11 cellular contexts compared by ENCODE assay signal in genomic region chr2:240992572-240993291, GRCh38. TPM values are rescaled to one million over a fixed set of nuclear protein-coding genes. Genes with fewer than 3 reads are reported as not detected.
DNase-seq lines count a peak whose midpoint lies in the region; ATAC-seq and TF ChIP-seq lines count a peak whose summit lies in the region.
"Had no signal": no experiment of that assay in that cellular context is flagged by ENCODE, and none has a peak within 500 bp of the region (broad histone marks: within the 10 kb centered on the region; RNA-seq: fewer than 3 reads in every experiment).

No MANE protein-coding gene starts in this region.

- TF ChIP-seq CTCF in CD14-positive monocyte (IDR thresholded peaks at IDR 0.05), result no peak
- no peak for TF ChIP-seq CTCF in RWPE1 (conservative IDR thresholded peaks at IDR 0.05; ENCODE audit: low read depth)
- no peak for TF ChIP-seq CTCF in left ventricle myocardium inferior (IDR thresholded peaks at IDR 0.05; ENCODE audit: borderline replicate concordance)

- CTCF ChIA-PET in RWPE1 (lab: Yijun Ruan, JAX), result no interaction called here

- intact Hi-C loops in CD14-positive monocyte (cut with micrococcal nuclease) (loop anchor here in 1 of 2 donors (10.0 kb wide), 2 partner anchors 162 to 742 kb away; partner anchors contain the start of genes D2HGDH and PPP1R7), left ventricle myocardium inferior (cut with micrococcal nuclease) (no loop called here)

- no peaks in the 10 kb centered on the region for H3K36me3 Mint-ChIP-seq in CD14-positive monocyte
- H3K36me3 Mint-ChIP-seq in stimulated activated effector memory CD8-positive, alpha-beta T cell treated with anti-CD3 and anti-CD28 coated beads, Interleukin-12 subunit alpha, Interleukin-12 subunit beta, amount 100 ng/mL, for 72 hours, result no peaks in the 10 kb centered on the region

- H3K27me3 Mint-ChIP-seq in CD14-positive monocyte (ENCODE audit: low read depth in 3 of 3), result peaks cover 25 to 49% (median 31%) of the 10 kb centered on the region in 3 donors

- H3K36me3 ChIP-seq in left ventricle myocardium inferior (no peaks in the 10 kb centered on the region), skeletal muscle tissue (ENCODE audit: control insufficient read depth in 3 of 3, insufficient read depth in 3 of 3, low read length in 3 of 3) (no peaks in the 10 kb centered on the region)

- H3K4me3 ChIP-seq in left ventricle myocardium inferior (no peak overlapping the region), skeletal muscle tissue (ENCODE audit: low read length in 3 of 3) (peak overlapping the region in 1 of 3 donors; percentile 49)

- no peak for ATAC-seq in stimulated activated effector memory CD8-positive, alpha-beta T cell treated with anti-CD3 and anti-CD28 coated beads, Interleukin-12 subunit alpha, Interleukin-12 subunit beta, amount 100 ng/mL, for 72 hours

- H3K4me1 Mint-ChIP-seq in CD14-positive monocyte, result peaks cover 14% of the 10 kb centered on the region
- H3K4me1 Mint-ChIP-seq in stimulated activated effector memory CD8-positive, alpha-beta T cell treated with anti-CD3 and anti-CD28 coated beads, Interleukin-12 subunit alpha, Interleukin-12 subunit beta, amount 100 ng/mL, for 72 hours, result no peaks in the 10 kb centered on the region

- peak overlapping the region in 2 of 3 donors; percentile 2 to 71 for H3K9ac ChIP-seq in skeletal muscle tissue (ENCODE audit: low read depth in 1 of 3, low read length in 3 of 3)

- no peak overlapping the region for H3K4me3 Mint-ChIP-seq in CD14-positive monocyte
- H3K4me3 Mint-ChIP-seq in stimulated activated effector memory CD8-positive, alpha-beta T cell treated with anti-CD3 and anti-CD28 coated beads, Interleukin-12 subunit alpha, Interleukin-12 subunit beta, amount 100 ng/mL, for 72 hours, result no peak overlapping the region

- H3K27me3 ChIP-seq in left ventricle myocardium inferior (ENCODE audit: low read depth), result no peaks in the 10 kb centered on the region
- no peaks in the 10 kb centered on the region for H3K27me3 ChIP-seq in skeletal muscle tissue (ENCODE audit: control insufficient read depth in 3 of 3, insufficient read depth in 3 of 3, low read length in 3 of 3)

- H3K27ac ChIP-seq in RWPE1 (peak overlapping the region; percentile 84), left ventricle myocardium inferior (replicated peaks) (peak overlapping the region; percentile 83), skeletal muscle tissue (ENCODE audit: low read depth, low read length) (peak overlapping the region; percentile 88)
- H3K27ac ChIP-seq: HL-60 had no signal

- peaks cover 7% of the 10 kb centered on the region for H3K9me3 ChIP-seq in left ventricle myocardium inferior (replicated peaks)
- H3K9me3 ChIP-seq in skeletal muscle tissue (ENCODE audit: control insufficient read depth in 3 of 3, low read length in 3 of 3), result no peaks in the 10 kb centered on the region
- H3K9me3 ChIP-seq: Caco-2 had no signal

- H3K27ac Mint-ChIP-seq in CD14-positive monocyte, result peak overlapping the region in 2 of 7 donors; percentile 6 to 18
- no peak overlapping the region for H3K27ac Mint-ChIP-seq in stimulated activated effector memory CD8-positive, alpha-beta T cell treated with anti-CD3 and anti-CD28 coated beads, Interleukin-12 subunit alpha, Interleukin-12 subunit beta, amount 100 ng/mL, for 72 hours

- POLR2A ChIA-PET in RWPE1 (lab: Yijun Ruan, JAX; ENCODE audit: low non-redundant PET), result no interaction called here

- DNase-seq in CD14-positive monocyte (ENCODE audit: low spot score) (peak; percentile 40), RWPE1 (ENCODE audit: low spot score) (no peak), left ventricle myocardium inferior (no peak), NCI-H82 treated with DMSO at 0.1 percent for 48 hours (lab: John Stamatoyannopoulos, UW; ENCODE audit: unreplicated experiment) (no peak), NCI-H510A (lab: John Stamatoyannopoulos, UW) (no peak), EL (no peak)
- DNase-seq in stimulated activated effector memory CD8-positive, alpha-beta T cell treated with anti-CD3 and anti-CD28 coated beads, Interleukin-12 subunit alpha, Interleukin-12 subunit beta, amount 100 ng/mL, for 72 hours (ENCODE audit: low spot score in 2 of 2), result no peak
- DNase-seq: NCI-H1436 treated with DMSO at 0.1 percent for 48 hours had no signal

- H3K9me3 Mint-ChIP-seq in CD14-positive monocyte, result peaks cover 0 to 5% (median 2%) of the 10 kb centered on the region in 7 donors
- no peaks in the 10 kb centered on the region for H3K9me3 Mint-ChIP-seq in stimulated activated effector memory CD8-positive, alpha-beta T cell treated with anti-CD3 and anti-CD28 coated beads, Interleukin-12 subunit alpha, Interleukin-12 subunit beta, amount 100 ng/mL, for 72 hours

- peaks cover 58% of the 10 kb centered on the region for H3K4me1 ChIP-seq in left ventricle myocardium inferior
- H3K4me1 ChIP-seq in skeletal muscle tissue (ENCODE audit: control insufficient read depth in 3 of 3, insufficient read depth in 3 of 3, low read length in 3 of 3), result peaks cover 56 to 90% (median 69%) of the 10 kb centered on the region in 3 donors
- H3K4me1 ChIP-seq: Caco-2 had no signal

RNA-seq across cellular contexts. Expression of gene SNED1, which starts 5.7 kb away (rescaled TPM):
- under 1 TPM; 0.02 to 0.12 TPM for polyA plus RNA-seq in CD14-positive monocyte
- total RNA-seq in left ventricle myocardium inferior, result 6.1 TPM
- total RNA-seq in skeletal muscle tissue, result 4.7 TPM
- total RNA-seq: Caco-2 had no signal
